Comparison of ENCODE assay signal across 8 cellular contexts in genomic region chr17:73956595-73957465, GRCh38.
DNase-seq lines count a peak whose midpoint lies in the region; ATAC-seq, FAIRE-seq and TF ChIP-seq lines count a peak whose summit lies in the region.

No MANE protein-coding gene starts in this region.

- H2AFZ ChIP-seq in keratinocyte (ENCODE audit: control insufficient read depth, low read length), result no peak overlapping the region

- H3K36me3 Mint-ChIP-seq in activated naive CD8-positive, alpha-beta T cell treated with anti-CD3 and anti-CD28 coated beads, Interleukin-2, amount 10 ng/mL, durations not matched to agents 7 days and 5 days, result no peaks in the 10 kb centered on the region

- no peak overlapping the region for H3K27ac Mint-ChIP-seq in activated naive CD8-positive, alpha-beta T cell treated with anti-CD3 and anti-CD28 coated beads, Interleukin-2, amount 10 ng/mL, durations not matched to agents 7 days and 5 days

- H4K20me1 ChIP-seq in keratinocyte (ENCODE audit: control insufficient read depth, extremely low read depth, insufficient read depth, low read length), result no peaks in the 10 kb centered on the region

- H3K4me3 ChIP-seq in HEK293 (ENCODE audit: low read depth, low read length), result no peak overlapping the region
- H3K4me3 ChIP-seq in keratinocyte (ENCODE audit: control insufficient read depth in 2 of 3, extremely low read depth in 1 of 3, insufficient read depth in 2 of 3, low read depth in 1 of 3, low read length in 3 of 3), result no peak overlapping the region

- POLR2A ChIA-PET in HEK293 (lab: Yijun Ruan, JAX) (no interaction called here), RWPE1 (lab: Yijun Ruan, JAX; ENCODE audit: low non-redundant PET) (no interaction called here)
- POLR2A ChIA-PET in activated naive CD8-positive, alpha-beta T cell treated with anti-CD3 and anti-CD28 coated beads, Interleukin-2, amount 10 ng/mL, durations not matched to agents 7 days and 5 days (lab: Charles Lee), result no interaction called here

- dilution Hi-C loops in keratinocyte (cut with MboI; ENCODE audit: extremely low pct_ligation_motif_present, low sequenced_read_pairs), result no loop called here

- H3K9me3 ChIP-seq in HEK293 (ENCODE audit: control insufficient read depth, insufficient read depth, low read depth, low read length), result no peaks in the 10 kb centered on the region
- H3K9me3 ChIP-seq in keratinocyte (ENCODE audit: control insufficient read depth, low read depth, low read length), result no peaks in the 10 kb centered on the region

- H3K4me2 ChIP-seq in keratinocyte (ENCODE audit: control insufficient read depth, extremely low read depth, insufficient read depth, low read depth, low read length), result no peak overlapping the region

- peaks cover 15% of the 10 kb centered on the region for H3K27me3 Mint-ChIP-seq in activated naive CD8-positive, alpha-beta T cell treated with anti-CD3 and anti-CD28 coated beads, Interleukin-2, amount 10 ng/mL, durations not matched to agents 7 days and 5 days

- no peaks in the 10 kb centered on the region for H3K4me1 ChIP-seq in HEK293 (ENCODE audit: control insufficient read depth, insufficient read depth, low read length)
- no peaks in the 10 kb centered on the region for H3K4me1 ChIP-seq in keratinocyte (ENCODE audit: control insufficient read depth, extremely low read depth, insufficient read depth, low read length)

- no peak for ATAC-seq in activated naive CD8-positive, alpha-beta T cell treated with anti-CD3 and anti-CD28 coated beads, Interleukin-2, amount 10 ng/mL, durations not matched to agents 7 days and 5 days (ENCODE audit: low read depth)

- TF ChIP-seq CTCF in HEK293 (tag by site-specific recombination; IDR thresholded peaks at IDR 0.05) (no peak), RWPE1 (conservative IDR thresholded peaks at IDR 0.05; ENCODE audit: low read depth) (no peak; the same call in 1 of the 2 replicates), keratinocyte (optimal IDR thresholded peaks at IDR 0.05 in 1 of 3, IDR thresholded peaks at IDR 0.05 in 1 of 3, conservative IDR thresholded peaks at IDR 0.05 in 1 of 3; ENCODE audit: extremely low read depth in 1 of 3, insufficient read depth in 2 of 3, low read length in 3 of 3) (peak; percentile 34 to 58 (median 46))

- H3K36me3 ChIP-seq in HEK293 (ENCODE audit: control insufficient read depth in 2 of 2, insufficient read depth in 1 of 2, low read length in 2 of 2) (no peaks in the 10 kb centered on the region), keratinocyte (ENCODE audit: control insufficient read depth in 2 of 2, extremely low read depth in 1 of 2, insufficient read depth in 2 of 2, low read length in 2 of 2) (no peaks in the 10 kb centered on the region)

- H3K79me2 ChIP-seq in keratinocyte (ENCODE audit: control insufficient read depth, insufficient read depth, low read length), result no peaks in the 10 kb centered on the region

- H3K9me3 Mint-ChIP-seq in activated naive CD8-positive, alpha-beta T cell treated with anti-CD3 and anti-CD28 coated beads, Interleukin-2, amount 10 ng/mL, durations not matched to agents 7 days and 5 days, result peaks cover 2% of the 10 kb centered on the region

- no peak overlapping the region for H3K4me3 Mint-ChIP-seq in activated naive CD8-positive, alpha-beta T cell treated with anti-CD3 and anti-CD28 coated beads, Interleukin-2, amount 10 ng/mL, durations not matched to agents 7 days and 5 days

- CTCF ChIA-PET in HEK293 (lab: Yijun Ruan, JAX), result interaction anchor here (0.5 to 3.5 kb wide), 18 partner anchors 8 to 990 kb away, joined by 3 to 22 read pairs (median 4); no protein-coding TSS in a partner anchor
- CTCF ChIA-PET in RWPE1 (lab: Yijun Ruan, JAX), result interaction anchor here (0.6 kb wide), 2 partner anchors 247 to 527 kb away, joined by 3 to 4 read pairs; no protein-coding TSS in a partner anchor

- no peaks in the 10 kb centered on the region for H3K9me1 ChIP-seq in keratinocyte (ENCODE audit: control insufficient read depth, extremely low read depth, insufficient read depth, low read length)

- no peaks in the 10 kb centered on the region for H3K4me1 Mint-ChIP-seq in activated naive CD8-positive, alpha-beta T cell treated with anti-CD3 and anti-CD28 coated beads, Interleukin-2, amount 10 ng/mL, durations not matched to agents 7 days and 5 days

- H3K27me3 ChIP-seq in keratinocyte (ENCODE audit: control insufficient read depth, extremely low read depth, insufficient read depth, low read length), result peaks cover 20% of the 10 kb centered on the region

- no peak overlapping the region for H3K9ac ChIP-seq in keratinocyte (ENCODE audit: control insufficient read depth, extremely low read depth, insufficient read depth, low read length)

- no peak overlapping the region for H3K27ac ChIP-seq in HEK293 (ENCODE audit: extremely low read depth, low read depth, low read length)
- no peak overlapping the region for H3K27ac ChIP-seq in RWPE1
- H3K27ac ChIP-seq in keratinocyte (ENCODE audit: control insufficient read depth, insufficient read depth, low read length), result no peak overlapping the region

- DNase-seq in C1 segment of cervical spinal cord (lab: John Stamatoyannopoulos, UW) (peak in 8 of 14 donors; percentile 7 to 71 (median 41)), RWPE1 (ENCODE audit: low spot score) (peak; percentile 34), keratinocyte (ENCODE audit: low read depth, low spot score) (no peak), NCI-H2171 (lab: John Stamatoyannopoulos, UW) (no peak), GM03348 (ENCODE audit: low spot score) (no peak)
- DNase-seq in activated naive CD8-positive, alpha-beta T cell treated with anti-CD3 and anti-CD28 coated beads, Interleukin-2, amount 10 ng/mL, durations not matched to agents 7 days and 5 days, result peak; percentile 57
- DNase-seq in stimulated activated CD4-positive, alpha-beta T cell treated with anti-CD3 and anti-CD28 coated beads, Interleukin-4, amount 100 ng/mL, for 4 hours, result peak; percentile 12 to 47

- FAIRE-seq in keratinocyte (lab: Jason Lieb, UNC), result no peak

TF ChIP-seq in HEK293, 187 proteins besides CTCF, POLR2A, EP300 and RAD21:
- TF ChIP-seq ZNF529 (tag by site-specific recombination; IDR thresholded peaks at IDR 0.05; ENCODE audit: insufficient replicate concordance) (no peak), ZSCAN16 (tag by site-specific recombination; IDR thresholded peaks at IDR 0.05) (no peak), GLIS1 (tag by site-specific recombination; IDR thresholded peaks at IDR 0.05) (no peak), ZNF837 (tag by site-specific recombination; IDR thresholded peaks at IDR 0.05) (no peak), ZNF362 (tag by site-specific recombination; IDR thresholded peaks at IDR 0.05) (no peak), ZNF157 (tag by site-specific recombination; IDR thresholded peaks at IDR 0.05) (no peak), ZNF768 (tag by site-specific recombination; IDR thresholded peaks at IDR 0.05) (no peak), ZNF654 (tag by site-specific recombination; IDR thresholded peaks at IDR 0.05; ENCODE audit: low read depth) (peak; percentile 73), KLF9 (tag by site-specific recombination; IDR thresholded peaks at IDR 0.05; ENCODE audit: low read depth) (no peak), ZNF610 (tag by site-specific recombination; IDR thresholded peaks at IDR 0.05; ENCODE audit: borderline replicate concordance) (no peak), ZNF2 (tag by site-specific recombination; IDR thresholded peaks at IDR 0.05) (peak; percentile 72), ZNF692 (tag by site-specific recombination; IDR thresholded peaks at IDR 0.05) (no peak), OSR2 (tag by site-specific recombination; IDR thresholded peaks at IDR 0.05) (no peak)

Comparison
In these comparisons a context has a peak if more than half of its experiments do, and no peak if none do; other contexts are left out.
1. DNase-seq: peak in C1 segment of cervical spinal cord (8 of 14), RWPE1 (single experiment), activated naive CD8-positive, alpha-beta T cell treated with anti-CD3 and anti-CD28 coated beads, Interleukin-2, amount 10 ng/mL, durations not matched to agents 7 days and 5 days (single experiment) and stimulated activated CD4-positive, alpha-beta T cell treated with anti-CD3 and anti-CD28 coated beads, Interleukin-4, amount 100 ng/mL, for 4 hours (2 of 2); none in keratinocyte (single experiment), NCI-H2171 (single experiment) and GM03348 (single experiment).
2. CTCF ChIP-seq: peak in keratinocyte (3 of 3); none in HEK293 (single experiment) and RWPE1 (single experiment).